Comparison of ENCODE assay signal across 8 cellular contexts in genomic region chr13:28719656-28720055, GRCh38. TPM values are rescaled to one million over a fixed set of nuclear protein-coding genes. Genes with fewer than 3 reads are reported as not detected.
DNase-seq lines count a peak whose midpoint lies in the region; ATAC-seq and TF ChIP-seq lines count a peak whose summit lies in the region.

No MANE protein-coding gene starts in this region.

- peak; percentile 85 for DNase-seq in GM04503 (ENCODE audit: low read depth)
- no peak for DNase-seq in WERI-Rb-1
- DNase-seq in fibroblast of the aortic adventitia (ENCODE audit: low read depth) = peak; percentile 37
- DNase-seq in activated gamma-delta T cell treated with Interleukin-2 at 50 U/mL for 16 hours = no peak
- DNase-seq in left colon = no peak
- DNase-seq in left lobe of liver (ENCODE audit: low spot score) = no peak

- peak overlapping the region; percentile 70 for H3K4me3 ChIP-seq in WERI-Rb-1 (ENCODE audit: low read depth, low read length)
- no peak overlapping the region for H3K4me3 ChIP-seq in fibroblast of the aortic adventitia (ENCODE audit: low read depth, low read length)
- peak overlapping the region; percentile 87 to 97 (median 97) for H3K4me3 ChIP-seq in skeletal muscle tissue (ENCODE audit: low read length in 3 of 3)

- H3K9me3 ChIP-seq in WERI-Rb-1 (ENCODE audit: severe bottlenecking) (no peaks in the 10 kb centered on the region), skeletal muscle tissue (ENCODE audit: control insufficient read depth in 3 of 3, low read length in 3 of 3) (no peaks in the 10 kb centered on the region)

- H3K27ac ChIP-seq in WERI-Rb-1 = no peak overlapping the region
- H3K27ac ChIP-seq in skeletal muscle tissue (ENCODE audit: low read depth, low read length) = peak overlapping the region; percentile 99

- H3K9ac ChIP-seq in skeletal muscle tissue (ENCODE audit: low read depth in 1 of 3, low read length in 3 of 3) = peak overlapping the region in 2 of 3 donors; percentile 85 to 86

- H3K27me3 ChIP-seq in WERI-Rb-1 (ENCODE audit: insufficient read depth, low read depth, severe bottlenecking) = no peaks in the 10 kb centered on the region
- H3K27me3 ChIP-seq in skeletal muscle tissue (ENCODE audit: control insufficient read depth in 3 of 3, insufficient read depth in 3 of 3, low read length in 3 of 3) = no peaks in the 10 kb centered on the region

- intact Hi-C loops in left colon (cut with DNase I, micrococcal nuclease) = no loop called here

- TF ChIP-seq CTCF in WERI-Rb-1 (IDR thresholded peaks at IDR 0.05; ENCODE audit: low read depth, low read length) = no peak
- no peak for TF ChIP-seq CTCF in fibroblast of the aortic adventitia (IDR thresholded peaks at IDR 0.05; ENCODE audit: insufficient read depth, low read length)

- ATAC-seq in GM18861 (IDR thresholded peaks at IDR 0.05; ENCODE audit: unreplicated experiment) (no peak), left colon (no peak), left lobe of liver (no peak)

- H3K36me3 ChIP-seq in WERI-Rb-1 (no peaks in the 10 kb centered on the region), skeletal muscle tissue (ENCODE audit: control insufficient read depth in 3 of 3, insufficient read depth in 3 of 3, low read length in 3 of 3) (no peaks in the 10 kb centered on the region)

- H3K4me1 ChIP-seq in skeletal muscle tissue (ENCODE audit: control insufficient read depth in 3 of 3, insufficient read depth in 3 of 3, low read length in 3 of 3) = peaks cover 18 to 25% (median 21%) of the 10 kb centered on the region in 3 donors

RNA-seq across cellular contexts. Expression of gene SLC46A3, which starts 0.9 kb away (rescaled TPM):
- total RNA-seq in fibroblast of the aortic adventitia (ENCODE audit: low replicate concordance) (3.4 TPM in 2 replicates), skeletal muscle tissue (2.1 TPM), left colon (10 to 100 TPM; 48.7 to 54.6 TPM), left lobe of liver (39.2 TPM)

Comparison
In these comparisons a context has a peak if more than half of its experiments do, and no peak if none do; other contexts are left out.
1. DNase-seq: peak in GM04503 (single experiment) and fibroblast of the aortic adventitia (single experiment); none in WERI-Rb-1 (single experiment), activated gamma-delta T cell treated with Interleukin-2 at 50 U/mL for 16 hours (single experiment), left colon (0 of 2) and left lobe of liver (single experiment).